8 cellular contexts compared by ENCODE assay signal in genomic region chr3:48301814-48302194, GRCh38. TPM values are rescaled to one million over a fixed set of nuclear protein-coding genes. Genes with fewer than 3 reads are reported as not detected.
DNase-seq lines count a peak whose midpoint lies in the region; ATAC-seq, FAIRE-seq and TF ChIP-seq lines count a peak whose summit lies in the region.

No MANE protein-coding gene starts in this region.

- H3K9me3 ChIP-seq in H1 (ENCODE audit: insufficient read depth in 2 of 2, low read depth in 1 of 2, low read length in 1 of 2) (no peaks in the 10 kb centered on the region), mesodermal cell (ENCODE audit: control insufficient read depth, low read length) (peaks cover 10% of the 10 kb centered on the region)

- peak overlapping the region; percentile 55 for H2BK120ac ChIP-seq in H1 (replicated peaks; ENCODE audit: low read depth, low read length)

- no peak for TF ChIP-seq POLR2A in H1 (IDR thresholded peaks at IDR 0.05; ENCODE audit: control extremely low read depth in 1 of 2, low read depth in 2 of 2, low read length in 2 of 2)

- 0 out of 2 replicates have a peak overlapping the region, but pooled peaks have one; percentile 35 for H2BK5ac ChIP-seq in H1 (ENCODE audit: low read depth, low read length)

- peaks cover 0 to 3% of the 10 kb centered on the region in 2 experiments for H4K20me1 ChIP-seq in H1 (replicated peaks in 1 of 2; ENCODE audit: control insufficient read depth in 1 of 2, insufficient read depth in 2 of 2, low read length in 2 of 2)

- no peaks in the 10 kb centered on the region for H3K9me3 Mint-ChIP-seq in type B pancreatic cell

- H3K4me1 ChIP-seq in H1 (replicated peaks in 1 of 4; ENCODE audit: control insufficient read depth in 3 of 4, insufficient read depth in 4 of 4, low read length in 3 of 4) (no peaks in the 10 kb centered on the region; a peak in 1 of 7 replicates), mesodermal cell (ENCODE audit: control insufficient read depth, insufficient read depth, low read length, poor library complexity, severe bottlenecking) (no peaks in the 10 kb centered on the region)

- H2BK15ac ChIP-seq in H1 (ENCODE audit: low read length), result no peak overlapping the region

- peaks cover 1% of the 10 kb centered on the region for H3K27me3 Mint-ChIP-seq in type B pancreatic cell

- CTCF ChIA-PET in H1 (lab: Charles Lee; ENCODE audit: partially characterized antibody), result interaction anchor here (1.0 to 2.1 kb wide), 2 partner anchors 22 to 135 kb away, joined by 3 to 6 read pairs; no protein-coding TSS in a partner anchor

- DNase-seq in G401 (ENCODE audit: low spot score), result peak; percentile 33
- DNase-seq in HFF-Myc (ENCODE audit: extremely low read depth, low read depth), result peak; percentile 14
- DNase-seq in RPMI8226, result peak; percentile 49
- DNase-seq in H1 (ENCODE audit: low read depth in 1 of 2, low spot score in 2 of 2), result no peak
- DNase-seq in type B pancreatic cell (ENCODE audit: extremely low spot score, unreplicated experiment), result no peak

- H3K23ac ChIP-seq in H1 (ENCODE audit: insufficient read length), result no peak overlapping the region

- peak overlapping the region; percentile 92 to 94 for H3K4me2 ChIP-seq in H1 (ENCODE audit: insufficient read depth in 1 of 2, low read depth in 2 of 2, low read length in 2 of 2)

- WGBS in H1 (ENCODE audit: extremely low coverage in 1 of 2, insufficient coverage in 1 of 2, insufficient read length in 1 of 2, insufficient replicate concordance in 2 of 2, low coverage in 1 of 2, low lambda C conversion rate in 2 of 2, missing lambda C conversion rate in 1 of 2), 2 experiments, result 14% methylated on average over 11 of the region's 11 CpGs; no CpG with 5 or more reads in 1 of the 2 experiments
- WGBS in mesodermal cell (ENCODE audit: insufficient coverage in 2 of 2), 2 experiments, result 17 to 28% methylated on average over 11 of the region's 11 CpGs

- H3K36me3 ChIP-seq in H1 (ENCODE audit: control insufficient read depth in 2 of 4, insufficient read depth in 4 of 4, low read length in 3 of 4), result peaks cover 0 to 4% (median 0%) of the 10 kb centered on the region in 4 experiments; a peak in 2 of 8 replicates
- H3K36me3 ChIP-seq in mesodermal cell (ENCODE audit: control insufficient read depth, insufficient read depth, low read length), result peaks cover 20% of the 10 kb centered on the region

- in situ Hi-C loops in G401 (cut with HindIII; ENCODE audit: low sequenced_read_pairs), result no loop called here

- TF ChIP-seq CTCF in HFF-Myc (IDR thresholded peaks at IDR 0.05; ENCODE audit: low read depth, low read length, missing control alignments), result no peak
- TF ChIP-seq CTCF in H1 (IDR thresholded peaks at IDR 0.05; ENCODE audit: control extremely low read depth in 1 of 3, insufficient read depth in 1 of 3, low read depth in 1 of 3, low read length in 3 of 3), result no peak
- TF ChIP-seq CTCF in type B pancreatic cell (conservative IDR thresholded peaks at IDR 0.05), result no peak

- peak overlapping the region; percentile 84 for H4K91ac ChIP-seq in H1 (replicated peaks; ENCODE audit: insufficient read length, low read length)

- H3K23me2 ChIP-seq in H1 (ENCODE audit: low read depth, low read length), result peaks cover 4% of the 10 kb centered on the region; the same call in 1 of the 2 replicates

- peaks cover 0 to 8% (median 2%) of the 10 kb centered on the region in 4 experiments; a peak in 2 of 7 replicates for H3K27me3 ChIP-seq in H1 (replicated peaks in 1 of 4; ENCODE audit: control insufficient read depth in 3 of 4, extremely low read depth in 1 of 4, insufficient read depth in 3 of 4, low read length in 3 of 4)

- peak overlapping the region; percentile 63 for H3K4me3 ChIP-seq in HFF-Myc (replicated peaks; ENCODE audit: low read depth, low read length)
- peak overlapping the region; percentile 67 to 96 (median 78) for H3K4me3 ChIP-seq in H1 (ENCODE audit: extremely low read depth in 1 of 4, insufficient read depth in 2 of 4, low read depth in 3 of 4, low read length in 4 of 4)
- H3K4me3 ChIP-seq in mesodermal cell (ENCODE audit: extremely low read depth, insufficient read depth, low read length, poor library complexity, severe bottlenecking), result peak overlapping the region; percentile 78

- peak overlapping the region; percentile 94 for H3K4me3 Mint-ChIP-seq in type B pancreatic cell

- FAIRE-seq in H1 (lab: Jason Lieb, UNC), result no peak

- no peak for TF ChIP-seq EP300 in H1 (IDR thresholded peaks at IDR 0.05; ENCODE audit: borderline replicate concordance in 1 of 2, low read depth in 2 of 2, low read length in 2 of 2)

- H3K27ac ChIP-seq in H1 (ENCODE audit: low read depth, low read length) (peak overlapping the region; percentile 42; the same call in 1 of the 2 replicates), mesodermal cell (ENCODE audit: low read depth, low read length, severe bottlenecking) (peak overlapping the region; percentile 96)

- H4K8ac ChIP-seq in H1 (ENCODE audit: extremely low read depth, insufficient read depth, low read length), result no peak overlapping the region; the same call in 1 of the 2 replicates

- peak overlapping the region; percentile 27 for H2AFZ ChIP-seq in H1 (ENCODE audit: low read length)

- ATAC-seq in HG03442 (IDR thresholded peaks at IDR 0.05; ENCODE audit: unreplicated experiment) (no peak), HG03521 (IDR thresholded peaks at IDR 0.05; ENCODE audit: unreplicated experiment) (no peak)

- POLR2A ChIA-PET in H1 (lab: Charles Lee; ENCODE audit: partially characterized antibody), result interaction anchor here (0.7 to 1.4 kb wide), 4 partner anchors 9 to 99 kb away, joined by 3 to 4 read pairs (median 4); no protein-coding TSS in a partner anchor

- H3K4me1 Mint-ChIP-seq in type B pancreatic cell (ENCODE audit: unreplicated experiment), result peaks cover 24% of the 10 kb centered on the region

- no peak for TF ChIP-seq RAD21 in H1 (IDR thresholded peaks at IDR 0.05 in 1 of 2, conservative IDR thresholded peaks at IDR 0.05 in 1 of 2; ENCODE audit: low read depth in 2 of 2, low read length in 2 of 2)

- peak overlapping the region; percentile 95 for H3K27ac Mint-ChIP-seq in type B pancreatic cell

- H3K79me2 ChIP-seq in H1 (ENCODE audit: control insufficient read depth in 1 of 2, insufficient read depth in 2 of 2, low read length in 2 of 2), result no peaks in the 10 kb centered on the region

- peak overlapping the region; percentile 72; the same call in 1 of the 2 replicates for H3K18ac ChIP-seq in H1 (ENCODE audit: extremely low read depth, low read length)

- peak overlapping the region; percentile 82 for H3K56ac ChIP-seq in H1 (replicated peaks; ENCODE audit: insufficient read length, low read depth, low read length)

- H2BK12ac ChIP-seq in H1 (ENCODE audit: low read depth, low read length), result no peak overlapping the region

- H2AK5ac ChIP-seq in H1 (ENCODE audit: low read depth, low read length), result no peak overlapping the region

- peak overlapping the region; percentile 67 to 85 (median 76) for H3K9ac ChIP-seq in H1 (replicated peaks in 1 of 4; ENCODE audit: extremely low read depth in 1 of 4, low read depth in 3 of 4, low read length in 3 of 4)

- H3K14ac ChIP-seq in H1 (ENCODE audit: insufficient read length), result no peak overlapping the region

- 0 out of 2 replicates have a peak overlapping the region, but pooled peaks have one; percentile 13 for H2BK20ac ChIP-seq in H1 (ENCODE audit: low read length)

- H3K36me3 Mint-ChIP-seq in type B pancreatic cell, result peaks cover 33% of the 10 kb centered on the region

- peak overlapping the region; percentile 92 for H3K4ac ChIP-seq in H1 (replicated peaks; ENCODE audit: insufficient read length, low read depth, low read length)

- peaks cover 2% of the 10 kb centered on the region; the same call in 1 of the 2 replicates for H3K79me1 ChIP-seq in H1 (ENCODE audit: low read depth, low read length)

- H4K5ac ChIP-seq in H1 (ENCODE audit: insufficient read length, low read depth, low read length), result peak overlapping the region; percentile 58

TF ChIP-seq in H1, 55 proteins besides CTCF, POLR2A, EP300 and RAD21 (continues in another document):
- TF ChIP-seq CTBP2 (IDR thresholded peaks at IDR 0.05; ENCODE audit: borderline replicate concordance, insufficient read depth, insufficient read length, low read length) (no peak), NANOG (IDR thresholded peaks at IDR 0.05; ENCODE audit: insufficient read depth, low read depth, low read length, poor library complexity, severe bottlenecking) (no peak), EGR1 (IDR thresholded peaks at IDR 0.05; ENCODE audit: borderline replicate concordance, low read depth, low read length) (no peak), GTF2F1 (IDR thresholded peaks at IDR 0.05; ENCODE audit: borderline replicate concordance, low read depth, low read length) (no peak), SIX5 (IDR thresholded peaks at IDR 0.05; ENCODE audit: low read depth, low read length) (no peak), BACH1 (IDR thresholded peaks at IDR 0.05; ENCODE audit: low read length) (no peak)

RNA-seq across cellular contexts. Expression of gene NME6, which starts 0.6 kb away (rescaled TPM):
- total RNA-seq in G401 (2014; rRNA removed; shearing (Covaris generic)), result 6.1 and 15.9 TPM in 2 replicates
- 12.3 and 14.2 TPM in 2 replicates for total RNA-seq in H1 (2021; fragmentation: NEBNext Ultra II Directional; extraction: Animal tissue kit (Norgen Biotek cat#: 25700))
- polyA plus RNA-seq in H1 (2011; rRNA removed), result 19.3 and 21.5 TPM in 2 replicates
- polyA plus RNA-seq in H1 (2011; cell fraction: cytosol; rRNA removed), result 18.3 TPM
- polyA plus RNA-seq in H1 (2011; cell fraction: nucleus; rRNA removed), result 15.5 TPM
- 17.3 to 19.4 TPM (median 19.0 TPM) in 4 replicates for polyA plus RNA-seq in H1 (2012, experiment 1 of 2)
- polyA plus RNA-seq in H1 (2012, experiment 2 of 2), result 13.9 TPM
- polyA plus RNA-seq in H1 (2013, experiment 1 of 2), result 7.5 TPM
- polyA plus RNA-seq in H1 (2013, experiment 2 of 2), result 7.4 TPM
- polyA minus RNA-seq in H1 (2011; rRNA and poly(A)+ RNA removed), result 17.6 and 28.3 TPM in 2 replicates
- polyA minus RNA-seq in H1 (2011; cell fraction: cytosol; rRNA and poly(A)+ RNA removed), result 12.0 TPM
- 13.7 TPM for polyA minus RNA-seq in H1 (2011; cell fraction: nucleus; rRNA and poly(A)+ RNA removed)
- polyA plus RNA-seq in mesodermal cell (2013, experiment 1 of 2), result 32.0 TPM
- 27.1 TPM for polyA plus RNA-seq in mesodermal cell (2013, experiment 2 of 2)
- total RNA-seq in type B pancreatic cell (ENCODE audit: low replicate concordance), result 30.8 and 33.8 TPM in 2 replicates

RNA-seq across cellular contexts. Expression of gene SPINK8, which starts 31.7 kb away (rescaled TPM):
- not detected in 2 replicates for total RNA-seq in G401 (2014; rRNA removed; shearing (Covaris generic))
- total RNA-seq in H1 (2021; fragmentation: NEBNext Ultra II Directional; extraction: Animal tissue kit (Norgen Biotek cat#: 25700)), result not detected in 2 replicates
- polyA plus RNA-seq in H1 (2011; rRNA removed), result 0.29 TPM in 1 of 2 replicates, not detected in the other
- not detected for polyA plus RNA-seq in H1 (2011; cell fraction: cytosol; rRNA removed)
- not detected for polyA plus RNA-seq in H1 (2011; cell fraction: nucleus; rRNA removed)
- not detected in 4 replicates for polyA plus RNA-seq in H1 (2012, experiment 1 of 2)
- not detected for polyA plus RNA-seq in H1 (2012, experiment 2 of 2)
- not detected for polyA plus RNA-seq in H1 (2013, experiment 1 of 2)
- polyA plus RNA-seq in H1 (2013, experiment 2 of 2), result not detected
- polyA minus RNA-seq in H1 (2011; rRNA and poly(A)+ RNA removed), result not detected in 2 replicates
- not detected for polyA minus RNA-seq in H1 (2011; cell fraction: cytosol; rRNA and poly(A)+ RNA removed)
- not detected for polyA minus RNA-seq in H1 (2011; cell fraction: nucleus; rRNA and poly(A)+ RNA removed)
- polyA plus RNA-seq in mesodermal cell (2013, experiment 1 of 2), result not detected
- not detected for polyA plus RNA-seq in mesodermal cell (2013, experiment 2 of 2)
- 1.5 TPM in 1 of 2 replicates, not detected in the other for total RNA-seq in type B pancreatic cell (ENCODE audit: low replicate concordance)

Comparison
In these comparisons a context has a peak if more than half of its experiments do, and no peak if none do; other contexts are left out.
1. DNase-seq: peak in G401 (single experiment), HFF-Myc (single experiment) and RPMI8226 (single experiment); none in H1 (0 of 2) and type B pancreatic cell (single experiment).
2. Peak in every context shown above with its lines, with median percentiles within 50 percentile points of each other: H3K4me3 ChIP-seq.